9 cellular contexts compared by ENCODE assay signal in genomic region chr1:8170059-8170835, GRCh38.
DNase-seq lines count a peak whose midpoint lies in the region; ATAC-seq, FAIRE-seq and TF ChIP-seq lines count a peak whose summit lies in the region.
"Had no signal": no experiment of that assay in that cellular context is flagged by ENCODE, and none has a peak within 500 bp of the region (broad histone marks: within the 10 kb centered on the region; RNA-seq: fewer than 3 reads in every experiment).

No MANE protein-coding gene starts in this region.

- H2BK120ac ChIP-seq in IMR-90 (ENCODE audit: low read depth, low read length), result peak overlapping the region; percentile 96

- H3K9me2 ChIP-seq in DOHH2 (replicated peaks; ENCODE audit: control insufficient read depth, low read length), result no peaks in the 10 kb centered on the region

- ATAC-seq in IMR-90 (ENCODE audit: low read depth), result peak; percentile 50
- peak; percentile 8 to 30 (median 28) for ATAC-seq in pancreas

- peak overlapping the region; percentile 56; the same call in 1 of the 2 replicates for H3K4me2 ChIP-seq in DOHH2 (ENCODE audit: low read length)
- no peak overlapping the region for H3K4me2 ChIP-seq in IMR-90 (ENCODE audit: low read depth, low read length)

- no peak for TF ChIP-seq POLR2A in IMR-90 (IDR thresholded peaks at IDR 0.05; ENCODE audit: low read depth, low read length)

- H4K5ac ChIP-seq in IMR-90 (ENCODE audit: low read depth, low read length), result peak overlapping the region; percentile 96

- H3K36me3 ChIP-seq in DOHH2 (ENCODE audit: control insufficient read depth, low read length) (no peaks in the 10 kb centered on the region), IMR-90 (ENCODE audit: control insufficient read depth, insufficient read depth, low read length) (no peaks in the 10 kb centered on the region), duodenal mucosa (ENCODE audit: control insufficient read depth in 1 of 2, insufficient read depth in 2 of 2, low read length in 2 of 2) (no peaks in the 10 kb centered on the region), pancreas (no peaks in the 10 kb centered on the region)

- H4K91ac ChIP-seq in IMR-90 (ENCODE audit: insufficient read depth, low read depth, low read length), result peak overlapping the region; percentile 92

- no peak overlapping the region for H3K27ac ChIP-seq in DOHH2 (ENCODE audit: low read depth, low read length)
- H3K27ac ChIP-seq in IMR-90 (ENCODE audit: insufficient read depth, low read length), result peak overlapping the region; percentile 49; the same call in 1 of the 2 replicates
- H3K27ac ChIP-seq in duodenal mucosa (ENCODE audit: low read depth, low read length), result peak overlapping the region; percentile 76
- H3K27ac ChIP-seq in pancreas, result peak overlapping the region; percentile 63 to 92 (median 84)

- H3K79me2 ChIP-seq in DOHH2 (ENCODE audit: control insufficient read depth, low read length), result no peaks in the 10 kb centered on the region

- in situ Hi-C loops in IMR-90 (cut with MboI; ENCODE audit: low sequenced_read_pairs), result no loop called here

- H3K14ac ChIP-seq in IMR-90 (replicated peaks; ENCODE audit: low read depth, low read length), result peak overlapping the region; percentile 73

- H3K4ac ChIP-seq in IMR-90 (ENCODE audit: low read depth, low read length), result peak overlapping the region; percentile 91

- peak overlapping the region; percentile 57 for H3K23ac ChIP-seq in IMR-90 (ENCODE audit: low read depth, low read length)

- peak overlapping the region; percentile 85 for H2BK5ac ChIP-seq in IMR-90 (ENCODE audit: low read depth, low read length, poor library complexity, severe bottlenecking)

- no peaks in the 10 kb centered on the region for H3F3A ChIP-seq in DOHH2 (ENCODE audit: control insufficient read depth, insufficient read depth)

- dilution Hi-C loops in IMR-90 (cut with HindIII; ENCODE audit: low sequenced_read_pairs, unreplicated experiment), result no loop called here

- H2AK5ac ChIP-seq in IMR-90 (ENCODE audit: low read depth, low read length), result peak overlapping the region; percentile 89

- H3K9me3 ChIP-seq in DOHH2 (ENCODE audit: control insufficient read depth, insufficient read depth, low read length) (no peaks in the 10 kb centered on the region), IMR-90 (ENCODE audit: control insufficient read depth, insufficient read depth, low read length) (no peaks in the 10 kb centered on the region), duodenal mucosa (ENCODE audit: control insufficient read depth in 1 of 2, low read length in 2 of 2) (no peaks in the 10 kb centered on the region), pancreas (no peaks in the 10 kb centered on the region)

- H3K27me3 ChIP-seq in DOHH2 (ENCODE audit: control insufficient read depth, low read length) (no peaks in the 10 kb centered on the region), IMR-90 (ENCODE audit: control insufficient read depth, insufficient read depth, low read length) (no peaks in the 10 kb centered on the region), duodenal mucosa (ENCODE audit: control insufficient read depth in 1 of 2, insufficient read depth in 2 of 2, low read length in 2 of 2) (no peaks in the 10 kb centered on the region), pancreas (no peaks in the 10 kb centered on the region)

- FAIRE-seq in pancreas (lab: Jason Lieb, UNC), result no peak
- FAIRE-seq: HTR-8/SVneo had no signal

- H2AFZ ChIP-seq in IMR-90 (replicated peaks; ENCODE audit: low read length, poor library complexity), result peak overlapping the region; percentile 83

- H2AK9ac ChIP-seq in IMR-90 (replicated peaks; ENCODE audit: low read depth, low read length, poor library complexity), result peak overlapping the region; percentile 79

- DNase-seq in IMR-90 (no peak), pancreas (peak in 4 of 6 donors; percentile 23 to 68 (median 46)), HuH-7.5 (ENCODE audit: low spot score) (no peak), SIG-M5 (lab: John Stamatoyannopoulos, UW) (no peak), SKM-1 treated with dmso at 0.1 percent for 144 hours (lab: John Stamatoyannopoulos, UW; ENCODE audit: unreplicated experiment) (no peak)
- DNase-seq in activated CD4-positive, CD25-positive, alpha-beta regulatory T cell treated with anti-CD3 and anti-CD28 coated beads, Interleukin-2, amount 50 U/mL, for 72 hours, result no peak

- H4K20me1 ChIP-seq in DOHH2 (ENCODE audit: control insufficient read depth, insufficient read depth, low read depth, low read length) (no peaks in the 10 kb centered on the region), IMR-90 (ENCODE audit: insufficient read depth, low read length) (no peaks in the 10 kb centered on the region)

- peak overlapping the region; percentile 21; the same call in 1 of the 2 replicates for H3K56ac ChIP-seq in IMR-90 (ENCODE audit: extremely low read depth, insufficient read depth, low read length)

- intact Hi-C loops in IMR-90 (cut with micrococcal nuclease), result no loop called here
- intact Hi-C loops in pancreas (cut with DNase I), result loop anchor here in 1 of 3 donors (10.0 kb wide), 1 partner anchor 135 kb away; no protein-coding TSS in a partner anchor

- POLR2A ChIA-PET in IMR-90 (lab: Charles Lee; ENCODE audit: unreplicated experiment), result interaction anchor here (0.6 kb wide), 1 partner anchor 14 kb away, joined by 4 read pairs; no protein-coding TSS in a partner anchor

- WGBS in IMR-90 (ENCODE audit: extremely low coverage in 2 of 2, insufficient read length in 1 of 2), 2 experiments, result 87% methylated on average over 7 of the region's 13 CpGs; no CpG with 5 or more reads in 1 of the 2 experiments
- 57 to 63% methylated on average over 13 of the region's 13 CpGs for WGBS in pancreas, 2 donors

- no peak for TF ChIP-seq RAD21 in IMR-90 (IDR thresholded peaks at IDR 0.05; ENCODE audit: low read length)

- peaks cover 19% of the 10 kb centered on the region for H3K9me1 ChIP-seq in IMR-90 (ENCODE audit: insufficient read depth, low read length)

- H3K4me3 ChIP-seq in DOHH2 (ENCODE audit: low read length) (no peak overlapping the region), IMR-90 (ENCODE audit: insufficient read depth, low read depth, low read length) (no peak overlapping the region), duodenal mucosa (ENCODE audit: low read depth in 1 of 2, low read length in 2 of 2) (no peak overlapping the region), pancreas (no peak overlapping the region)

- peak overlapping the region; percentile 70; the same call in 2 of the 3 replicates for H2BK15ac ChIP-seq in IMR-90 (ENCODE audit: low read depth, low read length)

- TF ChIP-seq CTCF in DOHH2 (IDR thresholded peaks at IDR 0.05; ENCODE audit: low read depth, low read length, poor library complexity, severe bottlenecking) (no peak), IMR-90 (conservative IDR thresholded peaks at IDR 0.05; ENCODE audit: low read depth, low read length) (no peak), pancreas (IDR thresholded peaks at IDR 0.05) (no peak)

- CTCF ChIA-PET in IMR-90 (lab: Yijun Ruan, JAX), result no interaction called here

- peak overlapping the region; percentile 66 to 90 for H4K8ac ChIP-seq in IMR-90 (ENCODE audit: low read depth in 2 of 2, low read length in 2 of 2)

- peak overlapping the region; percentile 90 for H3K18ac ChIP-seq in IMR-90 (ENCODE audit: low read depth, low read length)

- H2BK20ac ChIP-seq in IMR-90 (ENCODE audit: low read depth, low read length), result peak overlapping the region; percentile 89

- no TSS peak for BruUV-seq in IMR-90 (replicated peaks; lab: Mats Ljungman, UMichigan)

- H3K9ac ChIP-seq in IMR-90 (ENCODE audit: low read depth, low read length), result no peak overlapping the region
- peak overlapping the region; percentile 45 to 60 for H3K9ac ChIP-seq in duodenal mucosa (ENCODE audit: low read depth in 1 of 2, low read length in 2 of 2)

- no peaks in the 10 kb centered on the region for H3K79me1 ChIP-seq in IMR-90 (ENCODE audit: low read depth in 1 of 2, low read length in 2 of 2)

- H3K4me1 ChIP-seq in DOHH2 (ENCODE audit: control insufficient read depth, low read length) (peaks cover 10% of the 10 kb centered on the region), IMR-90 (ENCODE audit: control insufficient read depth, insufficient read depth, low read length) (peaks cover 12% of the 10 kb centered on the region), duodenal mucosa (ENCODE audit: control insufficient read depth in 1 of 2, insufficient read depth in 2 of 2, low read length in 2 of 2) (peaks cover 15 to 28% of the 10 kb centered on the region in 2 donors), pancreas (peaks cover 23 to 28% (median 27%) of the 10 kb centered on the region in 3 donors)

TF ChIP-seq in IMR-90, 13 proteins besides CTCF, POLR2A, EP300 and RAD21:
- no peak for TF ChIP-seq USF2 (IDR thresholded peaks at IDR 0.05; ENCODE audit: low read depth, low read length)
- no peak for TF ChIP-seq CHD1 (IDR thresholded peaks at IDR 0.05; ENCODE audit: low read depth, low read length)
- TF ChIP-seq MAZ (IDR thresholded peaks at IDR 0.05; ENCODE audit: borderline replicate concordance, low read depth, low read length), result no peak
- no peak for TF ChIP-seq CEBPB (IDR thresholded peaks at IDR 0.05; ENCODE audit: low read depth, low read length)
- no peak for TF ChIP-seq RFX5 (IDR thresholded peaks at IDR 0.05; ENCODE audit: low read depth, low read length)
- TF ChIP-seq SMC3 (IDR thresholded peaks at IDR 0.05; ENCODE audit: low read depth, low read length), result no peak
- no peak for TF ChIP-seq BHLHE40 (IDR thresholded peaks at IDR 0.05; ENCODE audit: low read depth, low read length)
- no peak for TF ChIP-seq RCOR1 (IDR thresholded peaks at IDR 0.05; ENCODE audit: insufficient replicate concordance, low read length)
- TF ChIP-seq NFE2L2 (IDR thresholded peaks at IDR 0.05; ENCODE audit: low read depth, low read length), result no peak
- TF ChIP-seq MXI1 (IDR thresholded peaks at IDR 0.05; ENCODE audit: borderline replicate concordance, low read depth, low read length), result no peak

Comparison
In these comparisons a context has a peak if more than half of its experiments do, and no peak if none do; other contexts are left out.
1. DNase-seq: peak in pancreas (4 of 6); none in IMR-90 (single experiment), HuH-7.5 (single experiment), SIG-M5 (single experiment), activated CD4-positive, CD25-positive, alpha-beta regulatory T cell treated with anti-CD3 and anti-CD28 coated beads, Interleukin-2, amount 50 U/mL, for 72 hours (single experiment) and SKM-1 treated with dmso at 0.1 percent for 144 hours (single experiment).